Comparison of ENCODE assay signal across 9 cellular contexts in genomic region chr12:73935817-73936216, GRCh38.
A peak's percentile ranks its signal among the peaks of the same experiment; 100 is the strongest.
DNase-seq lines count a peak whose midpoint lies in the region; TF ChIP-seq lines count a peak whose summit lies in the region.
"Had no signal": no experiment of that assay in that cellular context is flagged by ENCODE, and none has a peak within 500 bp of the region (broad histone marks: within the 10 kb centered on the region; RNA-seq: fewer than 3 reads in every experiment).

No MANE protein-coding gene starts in this region.

- no peak overlapping the region for H3K4me3 Mint-ChIP-seq in Calu3 (ENCODE audit: low read depth, unreplicated experiment)

- H3K27ac Mint-ChIP-seq in Calu3 (ENCODE audit: unreplicated experiment): no peak overlapping the region

- H3K9me3 ChIP-seq in left ventricle myocardium inferior (replicated peaks): no peaks in the 10 kb centered on the region

- no peaks in the 10 kb centered on the region for H3K36me3 ChIP-seq in left ventricle myocardium inferior

- DNase-seq in Calu3 (peak; percentile 5), NAMALWA (ENCODE audit: low spot score) (peak; percentile 21), RWPE1 (ENCODE audit: low spot score) (no peak), inferior parietal cortex (ENCODE audit: extremely low spot score) (peak; percentile 40), left ventricle myocardium inferior (no peak), dermis blood vessel endothelial cell (no peak), occipital lobe (lab: John Stamatoyannopoulos, UW) (no peak)
- no peak for DNase-seq in stimulated activated CD4-positive, alpha-beta T cell treated with anti-CD3 and anti-CD28 coated beads, Interleukin-2, amount 100 ng/mL, for 24 hours
- DNase-seq: activated CD8-positive, alpha-beta memory T cell treated with anti-CD3 and anti-CD28 coated beads, Interleukin-2, amount 50 U/mL, for 48 hours had no signal

- H3K9me3 Mint-ChIP-seq in Calu3 (ENCODE audit: low read depth, unreplicated experiment): no peaks in the 10 kb centered on the region

- no peaks in the 10 kb centered on the region for H3K27me3 ChIP-seq in left ventricle myocardium inferior (ENCODE audit: low read depth)

- TF ChIP-seq CTCF in Calu3 (IDR thresholded peaks at IDR 0.05; ENCODE audit: unreplicated experiment) (peak; percentile 48), RWPE1 (conservative IDR thresholded peaks at IDR 0.05; ENCODE audit: low read depth) (peak; percentile 16; the same call in 1 of the 2 replicates), left ventricle myocardium inferior (IDR thresholded peaks at IDR 0.05; ENCODE audit: borderline replicate concordance) (no peak)

- CTCF ChIA-PET in Calu3 (lab: Charles Lee): interaction anchor here (0.7 to 1.5 kb wide), 6 partner anchors 9 to 479 kb away, joined by 3 to 7 read pairs (median 4); no protein-coding TSS in a partner anchor
- CTCF ChIA-PET in RWPE1 (lab: Yijun Ruan, JAX): interaction anchor here (0.6 to 1.5 kb wide), 12 partner anchors 8 to 1134 kb away, joined by 3 to 5 read pairs (median 3); no protein-coding TSS in a partner anchor

- no peaks in the 10 kb centered on the region for H3K36me3 Mint-ChIP-seq in Calu3 (ENCODE audit: insufficient read depth, unreplicated experiment)

- H3K27ac ChIP-seq in RWPE1: no peak overlapping the region
- no peak overlapping the region for H3K27ac ChIP-seq in left ventricle myocardium inferior (replicated peaks)

- H3K4me3 ChIP-seq in left ventricle myocardium inferior: no peak overlapping the region

- POLR2A ChIA-PET in RWPE1 (lab: Yijun Ruan, JAX; ENCODE audit: low non-redundant PET): no interaction called here

- intact Hi-C loops in Calu3 (cut with micrococcal nuclease; ENCODE audit: unreplicated experiment) (loop anchor here (1.0 to 5.0 kb wide), 3 partner anchors 381 to 711 kb away; no protein-coding TSS in a partner anchor), left ventricle myocardium inferior (cut with micrococcal nuclease) (no loop called here)

- no peaks in the 10 kb centered on the region for H3K4me1 ChIP-seq in left ventricle myocardium inferior

- no peaks in the 10 kb centered on the region for H3K27me3 Mint-ChIP-seq in Calu3 (ENCODE audit: unreplicated experiment)

- no TSS peak for BruUV-seq in Calu3 (replicated peaks; lab: Mats Ljungman, UMichigan)

- peaks cover 9% of the 10 kb centered on the region for H3K4me1 Mint-ChIP-seq in Calu3 (ENCODE audit: low read depth, unreplicated experiment)

Comparison
In these comparisons a context has a peak if more than half of its experiments do, and no peak if none do; other contexts are left out.
1. DNase-seq: peak in Calu3 (single experiment), NAMALWA (single experiment) and inferior parietal cortex (single experiment); none in RWPE1 (single experiment), left ventricle myocardium inferior (single experiment), stimulated activated CD4-positive, alpha-beta T cell treated with anti-CD3 and anti-CD28 coated beads, Interleukin-2, amount 100 ng/mL, for 24 hours (0 of 2), dermis blood vessel endothelial cell (single experiment) and occipital lobe (single experiment).